In genomic region chr7:39414669-39415035, GRCh38 we compare ENCODE assay signal across 8 cellular contexts.
DNase-seq lines count a peak whose midpoint lies in the region; ATAC-seq, FAIRE-seq and TF ChIP-seq lines count a peak whose summit lies in the region.

No MANE protein-coding gene starts in this region.

- TF ChIP-seq RAD21 in A549 (conservative IDR thresholded peaks at IDR 0.05 in 1 of 2, IDR thresholded peaks at IDR 0.05 in 1 of 2), result no peak

- peaks cover 9% of the 10 kb centered on the region for H3K4me1 Mint-ChIP-seq in central memory CD8-positive, alpha-beta T cell

- no peak for TF ChIP-seq CTCF in A549 (IDR thresholded peaks at IDR 0.05)
- no peak for TF ChIP-seq CTCF in HL-60 (IDR thresholded peaks at IDR 0.05; ENCODE audit: insufficient read depth, low read length)

- H3K36me3 ChIP-seq in muscle layer of colon (ENCODE audit: insufficient read depth, low read length), result no peaks in the 10 kb centered on the region

- TF ChIP-seq EP300 in A549 (IDR thresholded peaks at IDR 0.05), result no peak

- DNase-seq in A549 (ENCODE audit: low read depth in 1 of 2, low spot score in 1 of 2) (no peak), HL-60 (ENCODE audit: low read depth in 1 of 2, low spot score in 1 of 2) (no peak), NOMO-1 treated with DMSO at 0.1 percent for 48 hours (lab: John Stamatoyannopoulos, UW; ENCODE audit: unreplicated experiment) (no peak), NCI-H1930 (lab: John Stamatoyannopoulos, UW) (no peak)
- no peak for DNase-seq in central memory CD8-positive, alpha-beta T cell (ENCODE audit: low spot score in 2 of 2)

- no peak overlapping the region for H3K27ac Mint-ChIP-seq in central memory CD8-positive, alpha-beta T cell (ENCODE audit: low read depth)

- H3K27me3 Mint-ChIP-seq in central memory CD8-positive, alpha-beta T cell, result peaks cover 37% of the 10 kb centered on the region

- POLR2A ChIA-PET in A549 (lab: Yijun Ruan, JAX), result no interaction called here

- H3K27me3 ChIP-seq in HL-60 (ENCODE audit: insufficient read depth, poor library complexity, severe bottlenecking), result peaks cover 20% of the 10 kb centered on the region
- no peaks in the 10 kb centered on the region for H3K27me3 ChIP-seq in muscle layer of colon (ENCODE audit: control insufficient read depth in 1 of 2, insufficient read depth in 2 of 2, low read length in 2 of 2)

- peaks cover 3% of the 10 kb centered on the region for H3K36me3 Mint-ChIP-seq in central memory CD8-positive, alpha-beta T cell (ENCODE audit: insufficient read depth)

- H3K4me1 ChIP-seq in A549, result no peaks in the 10 kb centered on the region
- H3K4me1 ChIP-seq in muscle layer of colon (ENCODE audit: insufficient read depth, low read length), result no peaks in the 10 kb centered on the region

- TF ChIP-seq POLR2A in A549 (IDR thresholded peaks at IDR 0.05; ENCODE audit: low read length), result no peak

- H3K9ac ChIP-seq in muscle layer of colon (ENCODE audit: low read length), result no peak overlapping the region

- H3K4me2 ChIP-seq in A549, result peak overlapping the region; percentile 91

- ATAC-seq in A549, result peak; percentile 54 to 67; a peak in 4 of 6 replicates
- no peak for ATAC-seq in central memory CD8-positive, alpha-beta T cell (replicated peaks; ENCODE audit: extremely low read depth, poor library complexity, severe bottlenecking)
- no peak for ATAC-seq in GM19467 (IDR thresholded peaks at IDR 0.05; ENCODE audit: unreplicated experiment)
- ATAC-seq in GM21528 (IDR thresholded peaks at IDR 0.05; ENCODE audit: low FRiP score, unreplicated experiment), result no peak

- H3K9me3 ChIP-seq in A549, result no peaks in the 10 kb centered on the region
- no peaks in the 10 kb centered on the region for H3K9me3 ChIP-seq in muscle layer of colon (ENCODE audit: low read length)

- no peak for FAIRE-seq in A549 (lab: Jason Lieb, UNC)

- H3K4me3 ChIP-seq in A549, result peak overlapping the region; percentile 50
- peak overlapping the region; percentile 30; the same call in 1 of the 2 replicates for H3K4me3 ChIP-seq in HL-60 (replicated peaks; ENCODE audit: insufficient read depth, low read length)
- peak overlapping the region; percentile 31 to 64 for H3K4me3 ChIP-seq in muscle layer of colon (ENCODE audit: low read depth in 1 of 2, low read length in 2 of 2)

- H3K4me3 Mint-ChIP-seq in central memory CD8-positive, alpha-beta T cell, result peak overlapping the region; percentile 38

- CTCF ChIA-PET in A549 (lab: Yijun Ruan, JAX), result interaction anchor here (0.6 kb wide), 1 partner anchor 18 kb away, joined by 3 read pairs; no protein-coding TSS in a partner anchor

- H3K9me3 Mint-ChIP-seq in central memory CD8-positive, alpha-beta T cell, result no peaks in the 10 kb centered on the region

- 4% methylated on average over 3 of the region's 8 CpGs for WGBS in A549 (ENCODE audit: missing lambda C conversion rate)

- H3K27ac ChIP-seq in A549 (peak overlapping the region in 1 of 2 experiments; percentile 68; a peak in 3 of 6 replicates), HL-60 (replicated peaks) (no peak overlapping the region), muscle layer of colon (ENCODE audit: low read depth, low read length) (peak overlapping the region; percentile 3)

TF ChIP-seq in A549, 52 proteins besides CTCF, POLR2A, EP300 and RAD21:
- TF ChIP-seq CHD4 (IDR thresholded peaks at IDR 0.05; ENCODE audit: borderline replicate concordance) (no peak), BHLHE40 (IDR thresholded peaks at IDR 0.05; ENCODE audit: low read depth, low read length) (no peak)

Comparison
In these comparisons a context has a peak if more than half of its experiments do, and no peak if none do; other contexts are left out.
1. ATAC-seq: peak in A549 (2 of 2); none in central memory CD8-positive, alpha-beta T cell (single experiment), GM19467 (single experiment) and GM21528 (single experiment).
2. Peak in every context shown above with its lines, with median percentiles within 50 percentile points of each other: H3K4me3 ChIP-seq.